ENCODE assay signal across 1 cellular context in the genomic region with DNA sequence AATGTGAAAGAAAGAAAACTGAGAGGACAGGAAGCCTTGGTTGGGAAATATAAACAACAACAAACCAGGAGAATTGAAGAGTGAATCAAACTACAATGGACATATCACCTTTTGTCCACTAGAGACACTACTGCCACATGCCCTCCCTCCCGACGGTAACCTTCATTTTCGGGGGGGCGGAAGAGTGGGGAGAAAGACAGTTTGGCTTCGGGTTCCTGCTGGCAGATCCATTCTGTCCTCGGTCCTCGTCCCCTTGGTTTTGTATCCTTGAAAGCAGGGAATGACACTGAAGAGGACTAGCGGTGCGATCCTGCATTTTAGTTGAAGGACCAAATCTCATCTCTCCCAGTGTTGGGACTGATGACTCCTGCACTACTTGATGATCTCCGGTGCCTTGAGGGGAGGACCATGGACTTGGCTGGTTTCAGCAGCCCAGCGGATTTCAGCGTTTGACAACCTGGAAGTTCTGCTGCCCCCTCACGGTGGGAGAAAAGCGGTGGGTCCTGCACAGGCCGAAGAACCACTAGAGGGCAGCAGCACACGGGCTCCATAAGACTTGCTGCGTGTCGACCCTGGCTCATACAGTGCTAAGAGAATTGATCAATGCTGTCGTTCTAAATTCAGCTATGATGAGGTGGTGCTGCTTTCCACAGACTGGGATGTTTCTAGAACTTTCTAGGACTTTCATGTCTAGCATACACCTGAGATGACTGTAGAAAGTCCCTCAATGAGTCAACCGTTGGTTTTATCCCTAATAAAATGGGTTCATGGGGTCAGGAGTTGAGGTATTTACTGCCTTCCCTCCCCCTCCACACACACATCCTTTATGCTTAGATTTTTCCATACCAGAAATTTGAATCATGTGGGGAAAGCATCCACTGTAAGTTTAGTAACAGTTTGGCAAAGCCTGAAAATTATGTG.
TF ChIP-seq lines count a peak whose summit lies in the region.

No MANE protein-coding gene starts in this region.

TF ChIP-seq in K562, 482 proteins besides CTCF, POLR2A, EP300 and RAD21 (continued from another document and continues in another):
- TF ChIP-seq, protein P1, sequence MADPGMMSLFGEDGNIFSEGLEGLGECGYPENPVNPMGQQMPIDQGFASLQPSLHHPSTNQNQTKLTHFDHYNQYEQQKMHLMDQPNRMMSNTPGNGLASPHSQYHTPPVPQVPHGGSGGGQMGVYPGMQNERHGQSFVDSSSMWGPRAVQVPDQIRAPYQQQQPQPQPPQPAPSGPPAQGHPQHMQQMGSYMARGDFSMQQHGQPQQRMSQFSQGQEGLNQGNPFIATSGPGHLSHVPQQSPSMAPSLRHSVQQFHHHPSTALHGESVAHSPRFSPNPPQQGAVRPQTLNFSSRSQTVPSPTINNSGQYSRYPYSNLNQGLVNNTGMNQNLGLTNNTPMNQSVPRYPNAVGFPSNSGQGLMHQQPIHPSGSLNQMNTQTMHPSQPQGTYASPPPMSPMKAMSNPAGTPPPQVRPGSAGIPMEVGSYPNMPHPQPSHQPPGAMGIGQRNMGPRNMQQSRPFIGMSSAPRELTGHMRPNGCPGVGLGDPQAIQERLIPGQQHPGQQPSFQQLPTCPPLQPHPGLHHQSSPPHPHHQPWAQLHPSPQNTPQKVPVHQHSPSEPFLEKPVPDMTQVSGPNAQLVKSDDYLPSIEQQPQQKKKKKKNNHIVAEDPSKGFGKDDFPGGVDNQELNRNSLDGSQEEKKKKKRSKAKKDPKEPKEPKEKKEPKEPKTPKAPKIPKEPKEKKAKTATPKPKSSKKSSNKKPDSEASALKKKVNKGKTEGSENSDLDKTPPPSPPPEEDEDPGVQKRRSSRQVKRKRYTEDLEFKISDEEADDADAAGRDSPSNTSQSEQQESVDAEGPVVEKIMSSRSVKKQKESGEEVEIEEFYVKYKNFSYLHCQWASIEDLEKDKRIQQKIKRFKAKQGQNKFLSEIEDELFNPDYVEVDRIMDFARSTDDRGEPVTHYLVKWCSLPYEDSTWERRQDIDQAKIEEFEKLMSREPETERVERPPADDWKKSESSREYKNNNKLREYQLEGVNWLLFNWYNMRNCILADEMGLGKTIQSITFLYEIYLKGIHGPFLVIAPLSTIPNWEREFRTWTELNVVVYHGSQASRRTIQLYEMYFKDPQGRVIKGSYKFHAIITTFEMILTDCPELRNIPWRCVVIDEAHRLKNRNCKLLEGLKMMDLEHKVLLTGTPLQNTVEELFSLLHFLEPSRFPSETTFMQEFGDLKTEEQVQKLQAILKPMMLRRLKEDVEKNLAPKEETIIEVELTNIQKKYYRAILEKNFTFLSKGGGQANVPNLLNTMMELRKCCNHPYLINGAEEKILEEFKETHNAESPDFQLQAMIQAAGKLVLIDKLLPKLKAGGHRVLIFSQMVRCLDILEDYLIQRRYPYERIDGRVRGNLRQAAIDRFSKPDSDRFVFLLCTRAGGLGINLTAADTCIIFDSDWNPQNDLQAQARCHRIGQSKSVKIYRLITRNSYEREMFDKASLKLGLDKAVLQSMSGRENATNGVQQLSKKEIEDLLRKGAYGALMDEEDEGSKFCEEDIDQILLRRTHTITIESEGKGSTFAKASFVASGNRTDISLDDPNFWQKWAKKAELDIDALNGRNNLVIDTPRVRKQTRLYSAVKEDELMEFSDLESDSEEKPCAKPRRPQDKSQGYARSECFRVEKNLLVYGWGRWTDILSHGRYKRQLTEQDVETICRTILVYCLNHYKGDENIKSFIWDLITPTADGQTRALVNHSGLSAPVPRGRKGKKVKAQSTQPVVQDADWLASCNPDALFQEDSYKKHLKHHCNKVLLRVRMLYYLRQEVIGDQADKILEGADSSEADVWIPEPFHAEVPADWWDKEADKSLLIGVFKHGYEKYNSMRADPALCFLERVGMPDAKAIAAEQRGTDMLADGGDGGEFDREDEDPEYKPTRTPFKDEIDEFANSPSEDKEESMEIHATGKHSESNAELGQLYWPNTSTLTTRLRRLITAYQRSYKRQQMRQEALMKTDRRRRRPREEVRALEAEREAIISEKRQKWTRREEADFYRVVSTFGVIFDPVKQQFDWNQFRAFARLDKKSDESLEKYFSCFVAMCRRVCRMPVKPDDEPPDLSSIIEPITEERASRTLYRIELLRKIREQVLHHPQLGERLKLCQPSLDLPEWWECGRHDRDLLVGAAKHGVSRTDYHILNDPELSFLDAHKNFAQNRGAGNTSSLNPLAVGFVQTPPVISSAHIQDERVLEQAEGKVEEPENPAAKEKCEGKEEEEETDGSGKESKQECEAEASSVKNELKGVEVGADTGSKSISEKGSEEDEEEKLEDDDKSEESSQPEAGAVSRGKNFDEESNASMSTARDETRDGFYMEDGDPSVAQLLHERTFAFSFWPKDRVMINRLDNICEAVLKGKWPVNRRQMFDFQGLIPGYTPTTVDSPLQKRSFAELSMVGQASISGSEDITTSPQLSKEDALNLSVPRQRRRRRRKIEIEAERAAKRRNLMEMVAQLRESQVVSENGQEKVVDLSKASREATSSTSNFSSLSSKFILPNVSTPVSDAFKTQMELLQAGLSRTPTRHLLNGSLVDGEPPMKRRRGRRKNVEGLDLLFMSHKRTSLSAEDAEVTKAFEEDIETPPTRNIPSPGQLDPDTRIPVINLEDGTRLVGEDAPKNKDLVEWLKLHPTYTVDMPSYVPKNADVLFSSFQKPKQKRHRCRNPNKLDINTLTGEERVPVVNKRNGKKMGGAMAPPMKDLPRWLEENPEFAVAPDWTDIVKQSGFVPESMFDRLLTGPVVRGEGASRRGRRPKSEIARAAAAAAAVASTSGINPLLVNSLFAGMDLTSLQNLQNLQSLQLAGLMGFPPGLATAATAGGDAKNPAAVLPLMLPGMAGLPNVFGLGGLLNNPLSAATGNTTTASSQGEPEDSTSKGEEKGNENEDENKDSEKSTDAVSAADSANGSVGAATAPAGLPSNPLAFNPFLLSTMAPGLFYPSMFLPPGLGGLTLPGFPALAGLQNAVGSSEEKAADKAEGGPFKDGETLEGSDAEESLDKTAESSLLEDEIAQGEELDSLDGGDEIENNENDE (IDR thresholded peaks at IDR 0.05; ENCODE audit: low read depth, low read length): peak; percentile 66
- TF ChIP-seq, protein P2, sequence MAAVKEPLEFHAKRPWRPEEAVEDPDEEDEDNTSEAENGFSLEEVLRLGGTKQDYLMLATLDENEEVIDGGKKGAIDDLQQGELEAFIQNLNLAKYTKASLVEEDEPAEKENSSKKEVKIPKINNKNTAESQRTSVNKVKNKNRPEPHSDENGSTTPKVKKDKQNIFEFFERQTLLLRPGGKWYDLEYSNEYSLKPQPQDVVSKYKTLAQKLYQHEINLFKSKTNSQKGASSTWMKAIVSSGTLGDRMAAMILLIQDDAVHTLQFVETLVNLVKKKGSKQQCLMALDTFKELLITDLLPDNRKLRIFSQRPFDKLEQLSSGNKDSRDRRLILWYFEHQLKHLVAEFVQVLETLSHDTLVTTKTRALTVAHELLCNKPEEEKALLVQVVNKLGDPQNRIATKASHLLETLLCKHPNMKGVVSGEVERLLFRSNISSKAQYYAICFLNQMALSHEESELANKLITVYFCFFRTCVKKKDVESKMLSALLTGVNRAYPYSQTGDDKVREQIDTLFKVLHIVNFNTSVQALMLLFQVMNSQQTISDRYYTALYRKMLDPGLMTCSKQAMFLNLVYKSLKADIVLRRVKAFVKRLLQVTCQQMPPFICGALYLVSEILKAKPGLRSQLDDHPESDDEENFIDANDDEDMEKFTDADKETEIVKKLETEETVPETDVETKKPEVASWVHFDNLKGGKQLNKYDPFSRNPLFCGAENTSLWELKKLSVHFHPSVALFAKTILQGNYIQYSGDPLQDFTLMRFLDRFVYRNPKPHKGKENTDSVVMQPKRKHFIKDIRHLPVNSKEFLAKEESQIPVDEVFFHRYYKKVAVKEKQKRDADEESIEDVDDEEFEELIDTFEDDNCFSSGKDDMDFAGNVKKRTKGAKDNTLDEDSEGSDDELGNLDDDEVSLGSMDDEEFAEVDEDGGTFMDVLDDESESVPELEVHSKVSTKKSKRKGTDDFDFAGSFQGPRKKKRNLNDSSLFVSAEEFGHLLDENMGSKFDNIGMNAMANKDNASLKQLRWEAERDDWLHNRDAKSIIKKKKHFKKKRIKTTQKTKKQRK (IDR thresholded peaks at IDR 0.05; ENCODE audit: borderline replicate concordance, low read depth, low read length): no peak
- TF ChIP-seq ZNF347 (CRISPR knock-in tag; IDR thresholded peaks at IDR 0.05; ENCODE audit: low read depth) (no peak), TAF9B (IDR thresholded peaks at IDR 0.05; ENCODE audit: partially characterized antibody) (no peak), ETV6 (IDR thresholded peaks at IDR 0.05; ENCODE audit: borderline replicate concordance in 1 of 2, low read depth in 2 of 2, low read length in 1 of 2) (peak; percentile 23 to 66; a peak in 2 of 4 replicates), ETV6 (CRISPR knock-in tag; IDR thresholded peaks at IDR 0.05; ENCODE audit: borderline replicate concordance) (no peak), ZNF431 (CRISPR knock-in tag; IDR thresholded peaks at IDR 0.05) (no peak), BCL6 (CRISPR knock-in tag; IDR thresholded peaks at IDR 0.05) (no peak), NBN (IDR thresholded peaks at IDR 0.05; ENCODE audit: low read depth) (peak; percentile 95), ZNF586 (CRISPR knock-in tag; conservative IDR thresholded peaks at IDR 0.05) (no peak), POU5F1 (IDR thresholded peaks at IDR 0.05; ENCODE audit: borderline replicate concordance, low read depth, low read length, partially characterized antibody) (no peak), NR2C2 (CRISPR knock-in tag; IDR thresholded peaks at IDR 0.05) (no peak; the same call in none of the 2 replicates), NR2C2 (tag; IDR thresholded peaks at IDR 0.05) (peak; percentile 59), SOX6 (IDR thresholded peaks at IDR 0.05) (peak; percentile 81), NR3C1 (CRISPR knock-in tag; IDR thresholded peaks at IDR 0.05) (no peak), HMGN3 (IDR thresholded peaks at IDR 0.05; ENCODE audit: borderline replicate concordance, extremely low read depth, insufficient read length, low read depth, low read length) (no peak), SREBF1 (IDR thresholded peaks at IDR 0.05; ENCODE audit: borderline replicate concordance, low read depth, low read length) (no peak), CBX8 (IDR thresholded peaks at IDR 0.05; ENCODE audit: borderline replicate concordance, extremely low read depth, low read depth, low read length, poor library complexity, severe bottlenecking) (no peak), RUNX1 (IDR thresholded peaks at IDR 0.05; ENCODE audit: low read depth) (no peak), ARID1B (IDR thresholded peaks at IDR 0.05) (peak; percentile 57), ELF4 (CRISPR knock-in tag; IDR thresholded peaks at IDR 0.05) (peak; percentile 46; the same call in 1 of the 2 replicates), CBX2 (IDR thresholded peaks at IDR 0.05; ENCODE audit: insufficient read depth, low read length, poor library complexity, severe bottlenecking) (no peak), SMARCE1 (IDR thresholded peaks at IDR 0.05) (peak; percentile 60), ZFPM2 (CRISPR knock-in tag; IDR thresholded peaks at IDR 0.05) (no peak), ZNF668 (CRISPR knock-in tag; IDR thresholded peaks at IDR 0.05) (no peak), NFIC (IDR thresholded peaks at IDR 0.05) (peak; percentile 50), YBX1 (IDR thresholded peaks at IDR 0.05) (no peak), SMC3 (conservative IDR thresholded peaks at IDR 0.05; ENCODE audit: insufficient read depth, low read depth, low read length) (peak; percentile 99), LARP7 (IDR thresholded peaks at IDR 0.05) (no peak), ZNF695 (CRISPR knock-in tag; IDR thresholded peaks at IDR 0.05) (peak; percentile 62; the same call in 1 of the 2 replicates), ZNF507 (tag; conservative IDR thresholded peaks at IDR 0.05) (no peak), ELF2 (CRISPR knock-in tag; IDR thresholded peaks at IDR 0.05) (no peak)
- TF ChIP-seq, protein P3, sequence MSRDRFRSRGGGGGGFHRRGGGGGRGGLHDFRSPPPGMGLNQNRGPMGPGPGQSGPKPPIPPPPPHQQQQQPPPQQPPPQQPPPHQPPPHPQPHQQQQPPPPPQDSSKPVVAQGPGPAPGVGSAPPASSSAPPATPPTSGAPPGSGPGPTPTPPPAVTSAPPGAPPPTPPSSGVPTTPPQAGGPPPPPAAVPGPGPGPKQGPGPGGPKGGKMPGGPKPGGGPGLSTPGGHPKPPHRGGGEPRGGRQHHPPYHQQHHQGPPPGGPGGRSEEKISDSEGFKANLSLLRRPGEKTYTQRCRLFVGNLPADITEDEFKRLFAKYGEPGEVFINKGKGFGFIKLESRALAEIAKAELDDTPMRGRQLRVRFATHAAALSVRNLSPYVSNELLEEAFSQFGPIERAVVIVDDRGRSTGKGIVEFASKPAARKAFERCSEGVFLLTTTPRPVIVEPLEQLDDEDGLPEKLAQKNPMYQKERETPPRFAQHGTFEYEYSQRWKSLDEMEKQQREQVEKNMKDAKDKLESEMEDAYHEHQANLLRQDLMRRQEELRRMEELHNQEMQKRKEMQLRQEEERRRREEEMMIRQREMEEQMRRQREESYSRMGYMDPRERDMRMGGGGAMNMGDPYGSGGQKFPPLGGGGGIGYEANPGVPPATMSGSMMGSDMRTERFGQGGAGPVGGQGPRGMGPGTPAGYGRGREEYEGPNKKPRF (IDR thresholded peaks at IDR 0.05; ENCODE audit: low read depth, low read length): no peak
- TF ChIP-seq, protein P4, sequence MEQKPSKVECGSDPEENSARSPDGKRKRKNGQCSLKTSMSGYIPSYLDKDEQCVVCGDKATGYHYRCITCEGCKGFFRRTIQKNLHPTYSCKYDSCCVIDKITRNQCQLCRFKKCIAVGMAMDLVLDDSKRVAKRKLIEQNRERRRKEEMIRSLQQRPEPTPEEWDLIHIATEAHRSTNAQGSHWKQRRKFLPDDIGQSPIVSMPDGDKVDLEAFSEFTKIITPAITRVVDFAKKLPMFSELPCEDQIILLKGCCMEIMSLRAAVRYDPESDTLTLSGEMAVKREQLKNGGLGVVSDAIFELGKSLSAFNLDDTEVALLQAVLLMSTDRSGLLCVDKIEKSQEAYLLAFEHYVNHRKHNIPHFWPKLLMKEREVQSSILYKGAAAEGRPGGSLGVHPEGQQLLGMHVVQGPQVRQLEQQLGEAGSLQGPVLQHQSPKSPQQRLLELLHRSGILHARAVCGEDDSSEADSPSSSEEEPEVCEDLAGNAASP (IDR thresholded peaks at IDR 0.05): no peak
- TF ChIP-seq, protein P5, sequence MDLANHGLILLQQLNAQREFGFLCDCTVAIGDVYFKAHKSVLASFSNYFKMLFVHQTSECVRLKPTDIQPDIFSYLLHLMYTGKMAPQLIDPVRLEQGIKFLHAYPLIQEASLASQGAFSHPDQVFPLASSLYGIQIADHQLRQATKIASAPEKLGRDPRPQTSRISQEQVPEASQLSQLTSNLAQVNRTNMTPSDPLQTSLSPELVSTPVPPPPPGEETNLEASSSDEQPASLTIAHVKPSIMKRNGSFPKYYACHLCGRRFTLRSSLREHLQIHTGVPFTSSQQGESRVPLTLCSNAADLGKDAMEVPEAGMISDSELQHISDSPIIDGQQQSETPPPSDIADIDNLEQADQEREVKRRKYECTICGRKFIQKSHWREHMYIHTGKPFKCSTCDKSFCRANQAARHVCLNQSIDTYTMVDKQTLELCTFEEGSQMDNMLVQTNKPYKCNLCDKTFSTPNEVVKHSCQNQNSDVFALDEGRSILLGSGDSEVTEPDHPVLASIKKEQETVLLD (IDR thresholded peaks at IDR 0.05): peak; percentile 72; the same call in 1 of the 2 replicates
- TF ChIP-seq, protein P6, sequence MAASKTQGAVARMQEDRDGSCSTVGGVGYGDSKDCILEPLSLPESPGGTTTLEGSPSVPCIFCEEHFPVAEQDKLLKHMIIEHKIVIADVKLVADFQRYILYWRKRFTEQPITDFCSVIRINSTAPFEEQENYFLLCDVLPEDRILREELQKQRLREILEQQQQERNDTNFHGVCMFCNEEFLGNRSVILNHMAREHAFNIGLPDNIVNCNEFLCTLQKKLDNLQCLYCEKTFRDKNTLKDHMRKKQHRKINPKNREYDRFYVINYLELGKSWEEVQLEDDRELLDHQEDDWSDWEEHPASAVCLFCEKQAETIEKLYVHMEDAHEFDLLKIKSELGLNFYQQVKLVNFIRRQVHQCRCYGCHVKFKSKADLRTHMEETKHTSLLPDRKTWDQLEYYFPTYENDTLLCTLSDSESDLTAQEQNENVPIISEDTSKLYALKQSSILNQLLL (CRISPR knock-in tag; IDR thresholded peaks at IDR 0.05; ENCODE audit: borderline replicate concordance): no peak
